9 cellular contexts compared by ENCODE assay signal in the genomic region with DNA sequence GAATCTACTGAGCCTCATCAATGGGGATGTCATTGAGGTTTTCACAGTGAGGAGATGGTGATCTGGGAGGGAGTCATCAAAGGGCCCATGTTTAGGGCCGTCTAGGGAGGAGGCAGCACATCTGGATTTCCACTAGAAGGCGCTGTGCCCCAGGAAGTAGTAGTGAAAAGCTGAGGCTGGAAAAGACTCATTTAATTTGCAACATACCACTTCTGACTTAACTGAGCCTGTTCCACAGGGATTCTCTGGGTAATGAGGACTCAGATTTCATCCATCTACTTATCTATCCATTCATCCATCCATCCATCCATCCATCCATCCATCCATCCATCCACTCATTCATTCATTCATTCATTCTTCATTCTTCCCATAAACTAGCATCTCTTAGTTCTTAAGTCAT. TPM values are rescaled to one million over a fixed set of nuclear protein-coding genes. Genes with fewer than 3 reads are reported as not detected.
DNase-seq lines count a peak whose midpoint lies in the region; ATAC-seq and TF ChIP-seq lines count a peak whose summit lies in the region.
"Had no signal": no experiment of that assay in that cellular context is flagged by ENCODE, and none has a peak within 500 bp of the region (broad histone marks: within the 10 kb centered on the region; RNA-seq: fewer than 3 reads in every experiment).

No MANE protein-coding gene starts in this region.

- no peak overlapping the region for H3K27ac Mint-ChIP-seq in glutamatergic neuron (ENCODE audit: unreplicated experiment)

- WGBS in smooth muscle cell (ENCODE audit: low lambda C conversion rate), result 0% methylated on average over 2 of the region's 2 CpGs

- H3K9ac ChIP-seq in smooth muscle cell (ENCODE audit: low read depth), result no peak overlapping the region

- peak; percentile 97 for TF ChIP-seq CTCF in Panc1 (IDR thresholded peaks at IDR 0.05)
- TF ChIP-seq CTCF in glutamatergic neuron (IDR thresholded peaks at IDR 0.05; ENCODE audit: partially characterized antibody, unreplicated experiment), result peak; percentile 84
- TF ChIP-seq CTCF in smooth muscle cell (IDR thresholded peaks at IDR 0.05; ENCODE audit: borderline replicate concordance, insufficient read depth, poor library complexity, severe bottlenecking), result peak; percentile 85

- H3K4me1 Mint-ChIP-seq in glutamatergic neuron (ENCODE audit: low read depth, unreplicated experiment), result peaks cover 4% of the 10 kb centered on the region

- peak; percentile 74 for DNase-seq in EH (ENCODE audit: low read depth)
- peak; percentile 64 for DNase-seq in HuH-7.5 (ENCODE audit: low spot score)
- DNase-seq in Panc1 (ENCODE audit: low read depth, low spot score), result peak; percentile 69
- peak; percentile 61 for DNase-seq in activated naive CD4-positive, alpha-beta T cell treated with Interleukin-2 at 50 U/mL for 16 hours
- DNase-seq in glutamatergic neuron, result peak; percentile 76
- DNase-seq in smooth muscle cell (lab: John Stamatoyannopoulos, UW; ENCODE audit: unreplicated experiment), result no peak

- H3K27ac ChIP-seq in Panc1 (ENCODE audit: low read length), result no peak overlapping the region
- no peak overlapping the region for H3K27ac ChIP-seq in smooth muscle cell (ENCODE audit: low read depth)

- H3K4me3 ChIP-seq in Panc1 (ENCODE audit: low read depth in 2 of 2, low read length in 2 of 2) (no peak overlapping the region), smooth muscle cell (no peak overlapping the region)

- H3K27me3 Mint-ChIP-seq in glutamatergic neuron (ENCODE audit: unreplicated experiment), result peaks cover 2% of the 10 kb centered on the region

- H3K36me3 Mint-ChIP-seq in glutamatergic neuron (ENCODE audit: unreplicated experiment), result no peaks in the 10 kb centered on the region

- H3K9me3 ChIP-seq in Panc1 (ENCODE audit: control insufficient read depth, insufficient read depth, low read depth, low read length) (no peaks in the 10 kb centered on the region), smooth muscle cell (replicated peaks; ENCODE audit: low read depth) (no peaks in the 10 kb centered on the region)

- POLR2A ChIA-PET in Panc1 (lab: Charles Lee), result no interaction called here

- H3F3A ChIP-seq in smooth muscle cell (ENCODE audit: low read depth), result peaks cover 9% of the 10 kb centered on the region

- no peaks in the 10 kb centered on the region for H3K79me2 ChIP-seq in smooth muscle cell (ENCODE audit: low read depth)

- ATAC-seq in Panc1, result peak; percentile 39
- no peak for ATAC-seq in GM19035 (IDR thresholded peaks at IDR 0.05; ENCODE audit: unreplicated experiment)
- ATAC-seq in GM18519 (IDR thresholded peaks at IDR 0.05; ENCODE audit: low FRiP score, unreplicated experiment), result no peak

- H3K4me2 ChIP-seq in smooth muscle cell, result no peak overlapping the region

- H3K9me3 Mint-ChIP-seq in glutamatergic neuron (ENCODE audit: unreplicated experiment), result no peaks in the 10 kb centered on the region

- CTCF ChIA-PET in Panc1 (lab: Charles Lee), result interaction anchor here (0.6 to 1.3 kb wide), 6 partner anchors 21 to 199 kb away, joined by 3 to 10 read pairs (median 4); no protein-coding TSS in a partner anchor

- intact Hi-C loops in Panc1 (cut with micrococcal nuclease; ENCODE audit: unreplicated experiment), result loop anchor here (5.0 kb wide), 2 partner anchors 57 to 197 kb away; a partner anchor contains a TSS

- H3K4me3 Mint-ChIP-seq in glutamatergic neuron (ENCODE audit: unreplicated experiment), result no peak overlapping the region

- no peaks in the 10 kb centered on the region for H3K36me3 ChIP-seq in Panc1 (ENCODE audit: control insufficient read depth, insufficient read depth, low read length)
- no peaks in the 10 kb centered on the region for H3K36me3 ChIP-seq in smooth muscle cell (ENCODE audit: low read depth)

- in situ Hi-C loops in Panc1 (cut with HindIII; ENCODE audit: low pct_unique_long_range_greater_than_20kb, low sequenced_read_pairs), result no loop called here

- H4K20me1 ChIP-seq in smooth muscle cell (ENCODE audit: low read depth), result no peaks in the 10 kb centered on the region

- H3K27me3 ChIP-seq in Panc1 (ENCODE audit: control insufficient read depth, insufficient read depth, low read length) (no peaks in the 10 kb centered on the region), smooth muscle cell (ENCODE audit: low read depth) (peaks cover 13% of the 10 kb centered on the region)

- BruUV-seq in Panc1 (replicated peaks; lab: Mats Ljungman, UMichigan), result no TSS peak

- H3K4me1 ChIP-seq in Panc1 (ENCODE audit: control insufficient read depth, insufficient read depth, low read length) (peaks cover 6% of the 10 kb centered on the region), smooth muscle cell (ENCODE audit: low read depth) (no peaks in the 10 kb centered on the region)

- H2AFZ ChIP-seq in smooth muscle cell (ENCODE audit: low read depth), result no peak overlapping the region

RNA-seq across cellular contexts. Expression of a gene that starts 17.4 kb away (rescaled TPM):
- 3.0 TPM for total RNA-seq in Panc1 (2021; ENCODE audit: unreplicated experiment)
- polyA plus RNA-seq in Panc1 (2012; ENCODE audit: insufficient read length), result 4.5 TPM
- total RNA-seq in glutamatergic neuron (ENCODE audit: unreplicated experiment), result 309 TPM
- total RNA-seq in smooth muscle cell, result 11.7 and 41.3 TPM in 2 replicates
- polyA plus RNA-seq in smooth muscle cell, result 16.4 and 28.3 TPM in 2 replicates

RNA-seq across cellular contexts. Expression of a gene that starts 46.8 kb away (rescaled TPM):
- total RNA-seq in Panc1 (2021; ENCODE audit: unreplicated experiment) (0.23 TPM), glutamatergic neuron (ENCODE audit: unreplicated experiment) (not detected), smooth muscle cell (not detected in 2 replicates)
- not detected for polyA plus RNA-seq in Panc1 (2012; ENCODE audit: insufficient read length)
- polyA plus RNA-seq in smooth muscle cell, result not detected in 2 replicates
- total RNA-seq: temporal lobe had no signal
